12 cellular contexts compared by ENCODE assay signal in the genomic region with DNA sequence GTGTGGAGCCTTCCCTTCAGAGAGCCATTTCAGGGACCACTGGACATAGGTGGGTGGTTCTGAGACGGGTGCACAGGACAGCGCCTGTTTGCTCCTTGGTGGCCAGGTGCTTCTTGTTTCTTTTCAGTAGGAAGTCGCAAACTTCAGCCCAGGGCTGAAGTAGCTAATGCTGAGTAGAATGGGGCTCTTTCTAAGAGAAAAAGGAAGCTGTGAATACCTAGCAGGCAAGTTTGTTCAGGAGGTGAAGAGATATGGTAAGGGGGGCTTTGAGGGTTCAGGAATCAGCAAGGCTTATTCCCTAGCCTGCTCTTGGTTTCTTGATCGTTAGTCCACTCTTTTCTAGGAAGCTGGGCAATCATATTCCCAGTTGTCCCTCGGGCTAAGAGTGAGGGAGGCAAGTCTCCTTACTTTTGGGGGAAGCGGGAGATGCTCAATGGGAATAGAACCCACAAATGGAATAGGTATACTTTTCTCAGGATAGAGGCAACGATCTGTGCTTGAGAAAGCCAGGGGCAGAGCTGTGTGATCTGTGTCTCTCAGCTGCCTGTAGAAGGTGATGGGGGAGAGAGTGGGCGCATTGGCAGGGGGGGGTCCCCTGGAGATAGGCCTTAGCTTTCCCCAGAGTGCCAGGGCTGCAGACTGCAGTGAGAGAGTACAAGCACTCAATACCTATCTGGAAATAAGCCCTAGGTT. TPM values are rescaled to one million over a fixed set of nuclear protein-coding genes. Genes with fewer than 3 reads are reported as not detected.
DNase-seq lines count a peak whose midpoint lies in the region; ATAC-seq, FAIRE-seq and TF ChIP-seq lines count a peak whose summit lies in the region.
"Had no signal": no experiment of that assay in that cellular context is flagged by ENCODE, and none has a peak within 500 bp of the region (broad histone marks: within the 10 kb centered on the region; RNA-seq: fewer than 3 reads in every experiment).

No MANE protein-coding gene starts in this region.

- 25% methylated on average over 8 of the region's 8 CpGs; no CpG with 5 or more reads in 1 of the 2 experiments for WGBS in H1 (ENCODE audit: extremely low coverage in 1 of 2, insufficient coverage in 1 of 2, insufficient read length in 1 of 2, insufficient replicate concordance in 2 of 2, low coverage in 1 of 2, low lambda C conversion rate in 2 of 2, missing lambda C conversion rate in 1 of 2), 2 experiments

- H4K91ac ChIP-seq in H1 (replicated peaks; ENCODE audit: insufficient read length, low read length), result no peak overlapping the region

- no peak overlapping the region for H2BK5ac ChIP-seq in H1 (ENCODE audit: low read depth, low read length)

- no peak for FAIRE-seq in H1 (lab: Jason Lieb, UNC)
- no peak for FAIRE-seq in RCC 7860 (lab: Jason Lieb, UNC)
- FAIRE-seq: A204.1 had no signal

- H3K36me3 ChIP-seq in Loucy (ENCODE audit: insufficient read depth, low read length), result no peaks in the 10 kb centered on the region
- H3K36me3 ChIP-seq in H1 (ENCODE audit: control insufficient read depth in 2 of 4, insufficient read depth in 4 of 4, low read length in 3 of 4), result no peaks in the 10 kb centered on the region
- H3K36me3 ChIP-seq in gastrocnemius medialis, result no peaks in the 10 kb centered on the region
- H3K36me3 ChIP-seq: lower lobe of right lung had no signal

- no peak overlapping the region for H4K5ac ChIP-seq in H1 (ENCODE audit: insufficient read length, low read depth, low read length)

- H4K20me1 ChIP-seq in Loucy (ENCODE audit: insufficient read depth, low read length, poor library complexity, severe bottlenecking) (peaks cover 67% of the 10 kb centered on the region), H1 (replicated peaks in 1 of 2; ENCODE audit: control insufficient read depth in 1 of 2, insufficient read depth in 2 of 2, low read length in 2 of 2) (peaks cover 9 to 26% of the 10 kb centered on the region in 2 experiments)

- H3F3A ChIP-seq in Loucy (ENCODE audit: low read depth), result peaks cover 4% of the 10 kb centered on the region; the same call in 1 of the 2 replicates

- H3K27me3 ChIP-seq in Loucy (ENCODE audit: insufficient read depth, low read length, poor library complexity, severe bottlenecking), result no peaks in the 10 kb centered on the region
- H3K27me3 ChIP-seq in H1 (replicated peaks in 1 of 4; ENCODE audit: control insufficient read depth in 3 of 4, extremely low read depth in 1 of 4, insufficient read depth in 3 of 4, low read length in 3 of 4), result peaks cover 32 to 77% (median 58%) of the 10 kb centered on the region in 4 experiments
- H3K27me3 ChIP-seq in gastrocnemius medialis, result no peaks in the 10 kb centered on the region

- H3K4me1 ChIP-seq in Loucy (ENCODE audit: insufficient read depth, low read length, poor library complexity, severe bottlenecking), result peaks cover 56% of the 10 kb centered on the region
- peaks cover 3 to 22% (median 9%) of the 10 kb centered on the region in 4 experiments; a peak in 6 of 7 replicates for H3K4me1 ChIP-seq in H1 (replicated peaks in 1 of 4; ENCODE audit: control insufficient read depth in 3 of 4, insufficient read depth in 4 of 4, low read length in 3 of 4)
- H3K4me1 ChIP-seq in gastrocnemius medialis, result peaks cover 51 to 62% of the 10 kb centered on the region in 2 donors

- no peak overlapping the region for H2BK15ac ChIP-seq in H1 (ENCODE audit: low read length)

- H2AK5ac ChIP-seq in H1 (ENCODE audit: low read depth, low read length), result no peak overlapping the region

- H3K18ac ChIP-seq in H1 (ENCODE audit: extremely low read depth, low read length), result no peak overlapping the region

- H3K23ac ChIP-seq in H1 (ENCODE audit: insufficient read length), result no peak overlapping the region

- H2AFZ ChIP-seq in Loucy (ENCODE audit: low read length), result no peak overlapping the region
- H2AFZ ChIP-seq in H1 (ENCODE audit: low read length), result no peak overlapping the region

- H3K4me2 ChIP-seq in Loucy (ENCODE audit: low read depth, low read length, poor library complexity, severe bottlenecking) (peak overlapping the region; percentile 74), H1 (ENCODE audit: insufficient read depth in 1 of 2, low read depth in 2 of 2, low read length in 2 of 2) (peak overlapping the region; percentile 98; a peak in 3 of 4 replicates)

- no peak overlapping the region for H3K14ac ChIP-seq in H1 (ENCODE audit: insufficient read length)

- intact Hi-C loops in gastrocnemius medialis (cut with DNase I; ENCODE audit: low total_unique reads), result loop anchor here (5.0 kb wide), 1 partner anchor 45 kb away; no protein-coding TSS in a partner anchor

- H2BK12ac ChIP-seq in H1 (ENCODE audit: low read depth, low read length), result 0 out of 2 replicates have a peak overlapping the region, but pooled peaks have one; percentile 64

- H2BK20ac ChIP-seq in H1 (ENCODE audit: low read length), result no peak overlapping the region

- no peak for TF ChIP-seq CTCF in Loucy (conservative IDR thresholded peaks at IDR 0.05; ENCODE audit: low read length)
- no peak for TF ChIP-seq CTCF in H1 (IDR thresholded peaks at IDR 0.05; ENCODE audit: control extremely low read depth in 1 of 3, insufficient read depth in 1 of 3, low read depth in 1 of 3, low read length in 3 of 3)
- TF ChIP-seq CTCF in gastrocnemius medialis (IDR thresholded peaks at IDR 0.05 in 4 of 5, conservative IDR thresholded peaks at IDR 0.05 in 1 of 5), result no peak

- peak; percentile 43 for DNase-seq in SIG-M5 treated with dmso at 0.1 percent for 504 hours (lab: John Stamatoyannopoulos, UW; ENCODE audit: unreplicated experiment)
- DNase-seq in SIG-M5 (lab: John Stamatoyannopoulos, UW), result no peak
- no peak for DNase-seq in H1 (ENCODE audit: low read depth in 1 of 2, low spot score in 2 of 2)
- no peak for DNase-seq in gastrocnemius medialis
- no peak for DNase-seq in RCC 7860 (ENCODE audit: low spot score)
- DNase-seq in SHP77 treated with DMSO at 0.1 percent for 48 hours (lab: John Stamatoyannopoulos, UW), result no peak
- DNase-seq: activated gamma-delta T cell treated with Interleukin-2 at 50 U/mL for 16 hours, lower lobe of right lung, NCI-H187 treated with DMSO at 0.1 percent for 48 hours had no signal

- H3K9ac ChIP-seq in Loucy (ENCODE audit: low read depth, low read length, poor library complexity, severe bottlenecking) (peak overlapping the region; percentile 78), H1 (replicated peaks in 1 of 4; ENCODE audit: extremely low read depth in 1 of 4, low read depth in 3 of 4, low read length in 3 of 4) (no peak overlapping the region)

- no peak overlapping the region for H3K56ac ChIP-seq in H1 (replicated peaks; ENCODE audit: insufficient read length, low read depth, low read length)

- no peak overlapping the region for H3K27ac ChIP-seq in H1 (ENCODE audit: low read depth, low read length)
- H3K27ac ChIP-seq in gastrocnemius medialis, result peak overlapping the region; percentile 94 to 97 (median 95)

- TF ChIP-seq POLR2A in H1 (IDR thresholded peaks at IDR 0.05; ENCODE audit: control extremely low read depth in 1 of 2, low read depth in 2 of 2, low read length in 2 of 2) (no peak), gastrocnemius medialis (IDR thresholded peaks at IDR 0.05) (no peak)

- no peak for TF ChIP-seq EP300 in H1 (IDR thresholded peaks at IDR 0.05; ENCODE audit: borderline replicate concordance in 1 of 2, low read depth in 2 of 2, low read length in 2 of 2)

- in situ Hi-C loops in gastrocnemius medialis (cut with MboI; ENCODE audit: low sequenced_read_pairs in 4 of 4), result no loop called here

- H3K4ac ChIP-seq in H1 (replicated peaks; ENCODE audit: insufficient read length, low read depth, low read length), result no peak overlapping the region

- H4K8ac ChIP-seq in H1 (ENCODE audit: extremely low read depth, insufficient read depth, low read length), result no peak overlapping the region

- CTCF ChIA-PET in H1 (lab: Charles Lee; ENCODE audit: partially characterized antibody), result interaction anchor here (0.6 to 7.9 kb wide), 6 partner anchors 10 to 319 kb away, joined by 3 to 91 read pairs (median 4); partner anchors contain the start of gene NRG2

- H3K9me2 ChIP-seq in Loucy (replicated peaks; ENCODE audit: low read depth, low read length), result no peaks in the 10 kb centered on the region

- H3K4me3 ChIP-seq in Loucy (ENCODE audit: low read length, poor library complexity, severe bottlenecking), result peak overlapping the region; percentile 78
- peak overlapping the region in 1 of 4 experiments; percentile 85; a peak in 1 of 8 replicates for H3K4me3 ChIP-seq in H1 (ENCODE audit: extremely low read depth in 1 of 4, insufficient read depth in 2 of 4, low read depth in 3 of 4, low read length in 4 of 4)
- no peak overlapping the region for H3K4me3 ChIP-seq in gastrocnemius medialis

- no peaks in the 10 kb centered on the region for H3K79me1 ChIP-seq in H1 (ENCODE audit: low read depth, low read length)

- POLR2A ChIA-PET in H1 (lab: Charles Lee; ENCODE audit: partially characterized antibody), result interaction anchor here (0.7 to 2.2 kb wide), 7 partner anchors 22 to 68 kb away, joined by 3 to 11 read pairs (median 3); no protein-coding TSS in a partner anchor

- H3K23me2 ChIP-seq in H1 (ENCODE audit: low read depth, low read length), result peaks cover 23% of the 10 kb centered on the region

- H3K9me3 ChIP-seq in Loucy (ENCODE audit: insufficient read depth, low read depth, low read length) (no peaks in the 10 kb centered on the region), H1 (ENCODE audit: insufficient read depth in 2 of 2, low read depth in 1 of 2, low read length in 1 of 2) (no peaks in the 10 kb centered on the region), gastrocnemius medialis (no peaks in the 10 kb centered on the region)
- H3K9me3 ChIP-seq: lower lobe of right lung had no signal

- TF ChIP-seq RAD21 in H1 (IDR thresholded peaks at IDR 0.05 in 1 of 2, conservative IDR thresholded peaks at IDR 0.05 in 1 of 2; ENCODE audit: low read depth in 2 of 2, low read length in 2 of 2), result no peak

- H2BK120ac ChIP-seq in H1 (replicated peaks; ENCODE audit: low read depth, low read length), result no peak overlapping the region

- no peak for ATAC-seq in gastrocnemius medialis
- no peak for ATAC-seq in GM18868 (IDR thresholded peaks at IDR 0.05; ENCODE audit: unreplicated experiment)
- ATAC-seq: lower lobe of right lung had no signal

- H3K79me2 ChIP-seq in Loucy (ENCODE audit: insufficient read depth, low read length), result peaks cover 81% of the 10 kb centered on the region
- H3K79me2 ChIP-seq in H1 (ENCODE audit: control insufficient read depth in 1 of 2, insufficient read depth in 2 of 2, low read length in 2 of 2), result no peaks in the 10 kb centered on the region

RNA-seq across cellular contexts. Expression of gene PURA, which starts 1.9 kb away (rescaled TPM):
- total RNA-seq in H1 (2021; fragmentation: NEBNext Ultra II Directional; extraction: Animal tissue kit (Norgen Biotek cat#: 25700)), result 2.1 and 2.3 TPM in 2 replicates
- polyA plus RNA-seq in H1 (2011; rRNA removed), result 0.58 and 0.98 TPM in 2 replicates
- polyA plus RNA-seq in H1 (2011; cell fraction: cytosol; rRNA removed), result 0.81 TPM
- polyA plus RNA-seq in H1 (2011; cell fraction: nucleus; rRNA removed), result 0.78 TPM
- polyA plus RNA-seq in H1 (2012, experiment 1 of 2), result 0.81 to 1.4 TPM (median 1.2 TPM) in 4 replicates
- polyA plus RNA-seq in H1 (2012, experiment 2 of 2), result 0.38 TPM
- polyA plus RNA-seq in H1 (2013, experiment 1 of 2), result 1.3 TPM
- polyA plus RNA-seq in H1 (2013, experiment 2 of 2), result 1.1 TPM
- 0.76 and 1.1 TPM in 2 replicates for polyA minus RNA-seq in H1 (2011; rRNA and poly(A)+ RNA removed)
- polyA minus RNA-seq in H1 (2011; cell fraction: cytosol; rRNA and poly(A)+ RNA removed), result 0.59 TPM
- polyA minus RNA-seq in H1 (2011; cell fraction: nucleus; rRNA and poly(A)+ RNA removed), result 2.8 TPM
- 10 to 100 TPM; 13.6 to 20.6 (median 16.5) TPM for total RNA-seq in gastrocnemius medialis

RNA-seq across cellular contexts. Expression of gene IGIP, which starts 13.7 kb away (rescaled TPM):
- total RNA-seq in H1 (2021; fragmentation: NEBNext Ultra II Directional; extraction: Animal tissue kit (Norgen Biotek cat#: 25700)), result 0.33 and 0.69 TPM in 2 replicates
- 0.14 and 0.32 TPM in 2 replicates for polyA plus RNA-seq in H1 (2011; rRNA removed)
- 0.22 TPM for polyA plus RNA-seq in H1 (2011; cell fraction: cytosol; rRNA removed)
- polyA plus RNA-seq in H1 (2011; cell fraction: nucleus; rRNA removed), result 0.19 TPM
- polyA plus RNA-seq in H1 (2012, experiment 1 of 2), result 0.36 to 0.56 TPM (median 0.50 TPM) in 4 replicates
- not detected for polyA plus RNA-seq in H1 (2012, experiment 2 of 2)
- polyA plus RNA-seq in H1 (2013, experiment 1 of 2), result 0.28 TPM
- polyA plus RNA-seq in H1 (2013, experiment 2 of 2), result 0.18 TPM
- 0.38 and 0.54 TPM in 2 replicates for polyA minus RNA-seq in H1 (2011; rRNA and poly(A)+ RNA removed)
- polyA minus RNA-seq in H1 (2011; cell fraction: cytosol; rRNA and poly(A)+ RNA removed), result not detected
- polyA minus RNA-seq in H1 (2011; cell fraction: nucleus; rRNA and poly(A)+ RNA removed), result 0.60 TPM
- 10 to 100 TPM in 1 of 4 donors, 1 to 10 TPM in 3; 6.7 to 13.1 (median 8.2) TPM for total RNA-seq in gastrocnemius medialis
